Comparison of ENCODE assay signal across 13 cellular contexts in the genomic region with DNA sequence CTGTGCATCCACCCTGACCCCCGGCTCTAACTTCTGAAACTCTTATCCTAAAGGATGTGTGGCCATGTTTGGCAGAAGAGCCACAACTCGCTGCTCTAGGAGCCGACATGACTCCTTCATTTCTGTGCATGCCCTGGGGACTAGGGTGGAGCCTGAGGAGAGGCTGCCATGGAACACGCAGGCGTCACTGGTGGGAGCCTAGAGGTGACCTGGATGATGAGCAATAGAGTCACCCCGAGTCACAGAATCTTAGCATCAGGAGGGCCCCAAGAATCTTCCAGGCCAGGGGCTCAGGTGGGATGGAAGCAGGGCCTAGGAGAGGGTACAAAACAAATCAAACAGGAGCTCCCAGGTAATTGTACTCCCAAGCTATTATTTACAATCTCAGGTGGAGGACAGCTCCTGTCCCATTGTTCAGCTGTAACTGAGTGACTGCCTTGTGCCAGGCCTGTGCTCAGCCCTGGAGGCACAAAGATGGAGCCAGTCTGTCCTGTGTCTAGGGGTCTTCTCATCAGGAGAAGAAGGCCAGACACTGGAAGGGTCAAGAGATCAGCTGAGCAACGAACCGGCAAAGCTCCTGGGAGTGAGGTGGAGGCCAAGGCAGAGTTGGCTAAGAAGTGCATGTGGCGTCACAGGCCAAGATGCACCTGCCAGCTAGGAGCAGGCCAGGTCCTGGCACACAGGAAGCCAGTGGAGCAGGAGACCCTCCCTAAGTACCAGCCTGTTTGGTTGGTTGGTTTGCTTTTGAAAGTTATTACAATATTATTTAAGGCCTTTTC. TPM values are rescaled to one million over a fixed set of nuclear protein-coding genes. Genes with fewer than 3 reads are reported as not detected.
A peak's percentile ranks its signal among the peaks of the same experiment; 100 is the strongest.
DNase-seq lines count a peak whose midpoint lies in the region; ATAC-seq, FAIRE-seq and TF ChIP-seq lines count a peak whose summit lies in the region.
"Had no signal": no experiment of that assay in that cellular context is flagged by ENCODE, and none has a peak within 500 bp of the region (broad histone marks: within the 10 kb centered on the region; RNA-seq: fewer than 3 reads in every experiment).

No MANE protein-coding gene starts in this region.

- FAIRE-seq in pancreas (lab: Jason Lieb, UNC) = no peak

- peak overlapping the region; percentile 74 to 97 (median 94) for H3K27ac ChIP-seq in gastroesophageal sphincter
- H3K27ac ChIP-seq in pancreas = peak overlapping the region; percentile 59 to 87 (median 83)
- H3K27ac ChIP-seq in uterus = peak overlapping the region; percentile 92 to 94

- H3K9me3 ChIP-seq in gastroesophageal sphincter = no peaks in the 10 kb centered on the region
- no peaks in the 10 kb centered on the region for H3K9me3 ChIP-seq in pancreas
- no peaks in the 10 kb centered on the region for H3K9me3 ChIP-seq in uterus

- H3K4me3 Mint-ChIP-seq in CD14-positive monocyte = no peak overlapping the region
- H3K4me3 Mint-ChIP-seq: stimulated activated memory B cell treated with anti-CD40 and anti-IgM and Interleukin-4, amounts not matched to agents 10 μg/mL and 1 μg/mL and 100 μg/mL, for 72 hours; T-helper 1 cell treated with Interleukin-12 subunit alpha and Interleukin-12 subunit beta and Interleukin-4 antibody, amounts not matched to agents 30 μg/mL and 1 μg/mL, for 36 hours had no signal

- intact Hi-C loops in Right ventricle myocardium inferior (cut with DNase I) (no loop called here), Right ventricle myocardium superior (cut with DNase I) (loop anchor here (5.0 kb wide), 1 partner anchor 63 kb away; no protein-coding TSS in a partner anchor), pancreas (cut with DNase I) (no loop called here), uterus (cut with DNase I; ENCODE audit: low total_unique reads) (no loop called here), CD14-positive monocyte (cut with micrococcal nuclease) (no loop called here)

- peak overlapping the region in 2 of 7 donors; percentile 52 to 66 for H3K27ac Mint-ChIP-seq in CD14-positive monocyte
- H3K27ac Mint-ChIP-seq: stimulated activated memory B cell treated with anti-CD40 and anti-IgM and Interleukin-4, amounts not matched to agents 10 μg/mL and 1 μg/mL and 100 μg/mL, for 72 hours had no signal

- H3K4me1 Mint-ChIP-seq in CD14-positive monocyte = peaks cover 36% of the 10 kb centered on the region

- peaks cover 1 to 4% (median 2%) of the 10 kb centered on the region in 3 donors for H3K27me3 Mint-ChIP-seq in CD14-positive monocyte (ENCODE audit: low read depth in 3 of 3)

- H3K4me3 ChIP-seq in gastroesophageal sphincter = no peak overlapping the region
- H3K4me3 ChIP-seq in pancreas = no peak overlapping the region
- no peak overlapping the region for H3K4me3 ChIP-seq in uterus

- TF ChIP-seq EP300 in gastroesophageal sphincter (IDR thresholded peaks at IDR 0.05) = no peak

- no peaks in the 10 kb centered on the region for H3K9me3 Mint-ChIP-seq in CD14-positive monocyte
- H3K9me3 Mint-ChIP-seq: stimulated activated memory B cell treated with anti-CD40 and anti-IgM and Interleukin-4, amounts not matched to agents 10 μg/mL and 1 μg/mL and 100 μg/mL, for 72 hours; T-helper 1 cell treated with Interleukin-12 subunit alpha and Interleukin-12 subunit beta and Interleukin-4 antibody, amounts not matched to agents 30 μg/mL and 1 μg/mL, for 36 hours had no signal

- DNase-seq in Right ventricle myocardium inferior (ENCODE audit: missing footprints) (peak; percentile 61), Right ventricle myocardium superior (no peak), pancreas (peak; percentile 57 to 85 (median 68)), uterus (peak in 1 of 2 donors; percentile 17), CD14-positive monocyte (ENCODE audit: low spot score) (no peak), dedifferentiated amniotic fluid mesenchymal stem cell (ENCODE audit: extremely low spot score) (no peak)
- DNase-seq: activated T-cell treated with anti-CD3 and anti-CD28 coated beads for 4 hours, HCEC 1CT, mesendoderm had no signal

- peaks cover 10 to 100% (median 40%) of the 10 kb centered on the region in 3 donors for H3K4me1 ChIP-seq in gastroesophageal sphincter
- H3K4me1 ChIP-seq in pancreas = peaks cover 57 to 78% (median 67%) of the 10 kb centered on the region in 3 donors
- peaks cover 12 to 15% of the 10 kb centered on the region in 2 donors for H3K4me1 ChIP-seq in uterus

- H3K27me3 ChIP-seq in gastroesophageal sphincter (no peaks in the 10 kb centered on the region), pancreas (no peaks in the 10 kb centered on the region), uterus (no peaks in the 10 kb centered on the region)

- WGBS in gastroesophageal sphincter (ENCODE audit: low coverage in 1 of 2), 2 donors = 67% methylated on average over 5 of the region's 9 CpGs; no CpG with 5 or more reads in 1 of the 2 donors
- 67 to 71% methylated on average over 9 of the region's 9 CpGs for WGBS in pancreas, 2 donors

- H3K36me3 Mint-ChIP-seq in CD14-positive monocyte = peaks cover 49 to 51% of the 10 kb centered on the region in 2 donors

- TF ChIP-seq CTCF in gastroesophageal sphincter (IDR thresholded peaks at IDR 0.05) (no peak), pancreas (IDR thresholded peaks at IDR 0.05) (no peak), uterus (IDR thresholded peaks at IDR 0.05) (no peak), CD14-positive monocyte (IDR thresholded peaks at IDR 0.05) (no peak)

- peaks cover 0 to 41% of the 10 kb centered on the region in 2 donors for H3K36me3 ChIP-seq in gastroesophageal sphincter
- H3K36me3 ChIP-seq in pancreas = no peaks in the 10 kb centered on the region
- no peaks in the 10 kb centered on the region for H3K36me3 ChIP-seq in uterus

- ATAC-seq in Right ventricle myocardium inferior = no peak
- no peak for ATAC-seq in Right ventricle myocardium superior (ENCODE audit: poor library complexity)
- no peak for ATAC-seq in gastroesophageal sphincter
- peak in 3 of 4 donors; percentile 17 to 36 (median 28) for ATAC-seq in pancreas
- ATAC-seq in HG03045 (IDR thresholded peaks at IDR 0.05; ENCODE audit: unreplicated experiment) = no peak
- ATAC-seq: stimulated activated memory B cell treated with anti-CD40 and anti-IgM and Interleukin-4, amounts not matched to agents 10 μg/mL and 1 μg/mL and 100 μg/mL, for 72 hours had no signal

- TF ChIP-seq POLR2A in gastroesophageal sphincter (IDR thresholded peaks at IDR 0.05) (no peak), uterus (IDR thresholded peaks at IDR 0.05) (no peak)

RNA-seq across cellular contexts. Expression of a gene that starts 5.8 kb away (rescaled TPM):
- total RNA-seq in Right ventricle myocardium inferior (13.7 TPM), Right ventricle myocardium superior (11.4 TPM), gastroesophageal sphincter (10 to 100 TPM; 19.2 to 35.6 (median 27.1) TPM), pancreas (10 to 100 TPM; 12.9 to 21.8 (median 20.0) TPM), uterus (10 to 100 TPM; 20.7 to 78.1 (median 34.6) TPM)
- polyA plus RNA-seq in pancreas (10 to 100 TPM; 12.6 to 18.9 TPM), CD14-positive monocyte (10 to 100 TPM; 10.4 to 14.6 TPM)

RNA-seq across cellular contexts. Expression of a gene that starts 16.3 kb away (rescaled TPM):
- total RNA-seq in Right ventricle myocardium inferior (33.0 TPM), Right ventricle myocardium superior (35.1 TPM), gastroesophageal sphincter (100 to 1,000 TPM in 2 of 4 donors, 10 to 100 TPM in 2; 48.3 to 428 (median 103) TPM), pancreas (100 to 1,000 TPM in 4 of 6 donors, 10 to 100 TPM in 2; 68.9 to 222 (median 150) TPM), uterus (100 to 1,000 TPM in 1 of 4 donors, 10 to 100 TPM in 2, 1 to 10 TPM in 1; 8.2 to 266 (median 52.8) TPM)
- polyA plus RNA-seq in pancreas (100 to 1,000 TPM; 217 to 270 TPM), CD14-positive monocyte (not detected)

RNA-seq across cellular contexts. Expression of a gene that starts 35.3 kb away (rescaled TPM):
- 91.5 TPM for total RNA-seq in Right ventricle myocardium inferior
- 87.5 TPM for total RNA-seq in Right ventricle myocardium superior
- 10 to 100 TPM; 23.5 to 57.7 (median 31.6) TPM for total RNA-seq in gastroesophageal sphincter
- 10 to 100 TPM; 13.9 to 76.8 (median 35.7) TPM for total RNA-seq in pancreas
- 100 to 1,000 TPM in 1 of 2 donors, 10 to 100 TPM in 1; 85.1 to 100 TPM for polyA plus RNA-seq in pancreas
- 10 to 100 TPM in 1 of 4 donors, 1 to 10 TPM in 3; 6.1 to 26.5 (median 8.2) TPM for total RNA-seq in uterus
- 100 to 1,000 TPM; 117 to 120 TPM for polyA plus RNA-seq in CD14-positive monocyte

Comparison
In these comparisons a context has a peak if more than half of its experiments do, and no peak if none do; other contexts are left out.
1. DNase-seq: peak in Right ventricle myocardium inferior (single experiment) and pancreas (6 of 6); none in Right ventricle myocardium superior (single experiment), CD14-positive monocyte (single experiment) and dedifferentiated amniotic fluid mesenchymal stem cell (single experiment).
2. ATAC-seq: peak in pancreas (3 of 4); none in Right ventricle myocardium inferior (single experiment), Right ventricle myocardium superior (single experiment), gastroesophageal sphincter (single experiment) and HG03045 (single experiment).
3. Peak in every context shown above with its lines, with median percentiles within 50 percentile points of each other: H3K27ac ChIP-seq.